8 cellular contexts compared by ENCODE assay signal in genomic region chr17:31524926-31525800, GRCh38.
A peak's percentile ranks its signal among the peaks of the same experiment; 100 is the strongest.
DNase-seq lines count a peak whose midpoint lies in the region; ATAC-seq lines count a peak whose summit lies in the region.

No MANE protein-coding gene starts in this region.

- peak; percentile 93 for DNase-seq in AG08395 (ENCODE audit: low spot score)
- DNase-seq in NCI-H226, result peak; percentile 82
- peak; percentile 87 to 92 for DNase-seq in activated CD4-positive, alpha-beta T cell treated with anti-CD3 and anti-CD28 coated beads for 4 hours
- peak; percentile 86 for DNase-seq in cerebellar cortex (ENCODE audit: low spot score)
- DNase-seq in left lobe of liver (ENCODE audit: low spot score), result peak; percentile 92
- DNase-seq in stimulated activated CD4-positive, alpha-beta T cell treated with anti-CD3 and anti-CD28 coated beads, Interleukin-4, amount 100 ng/mL, for 1 hour, result peak; percentile 93

- ATAC-seq in GM19397 (IDR thresholded peaks at IDR 0.05; ENCODE audit: unreplicated experiment) (peak; percentile 44), left lobe of liver (peak; percentile 86), HG03342 (IDR thresholded peaks at IDR 0.05; ENCODE audit: unreplicated experiment) (no peak)
